Comparison of ENCODE assay signal across 1 cellular context in genomic region chr2:48316753-48317750, GRCh38.
A peak's percentile ranks its signal among the peaks of the same experiment; 100 is the strongest.
TF ChIP-seq lines count a peak whose summit lies in the region.

No MANE protein-coding gene starts in this region.

TF ChIP-seq in HepG2, 621 proteins besides CTCF, POLR2A, EP300 and RAD21 (continued from another document and continues in another):
- TF ChIP-seq, protein P1, sequence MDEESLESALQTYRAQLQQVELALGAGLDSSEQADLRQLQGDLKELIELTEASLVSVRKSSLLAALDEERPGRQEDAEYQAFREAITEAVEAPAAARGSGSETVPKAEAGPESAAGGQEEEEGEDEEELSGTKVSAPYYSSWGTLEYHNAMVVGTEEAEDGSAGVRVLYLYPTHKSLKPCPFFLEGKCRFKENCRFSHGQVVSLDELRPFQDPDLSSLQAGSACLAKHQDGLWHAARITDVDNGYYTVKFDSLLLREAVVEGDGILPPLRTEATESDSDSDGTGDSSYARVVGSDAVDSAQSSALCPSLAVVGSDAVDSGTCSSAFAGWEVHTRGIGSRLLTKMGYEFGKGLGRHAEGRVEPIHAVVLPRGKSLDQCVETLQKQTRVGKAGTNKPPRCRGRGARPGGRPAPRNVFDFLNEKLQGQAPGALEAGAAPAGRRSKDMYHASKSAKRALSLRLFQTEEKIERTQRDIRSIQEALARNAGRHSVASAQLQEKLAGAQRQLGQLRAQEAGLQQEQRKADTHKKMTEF (CRISPR knock-in tag; IDR thresholded peaks at IDR 0.05) = no peak
- no peak for TF ChIP-seq FOXK2 (IDR thresholded peaks at IDR 0.05)
- TF ChIP-seq, protein P2, sequence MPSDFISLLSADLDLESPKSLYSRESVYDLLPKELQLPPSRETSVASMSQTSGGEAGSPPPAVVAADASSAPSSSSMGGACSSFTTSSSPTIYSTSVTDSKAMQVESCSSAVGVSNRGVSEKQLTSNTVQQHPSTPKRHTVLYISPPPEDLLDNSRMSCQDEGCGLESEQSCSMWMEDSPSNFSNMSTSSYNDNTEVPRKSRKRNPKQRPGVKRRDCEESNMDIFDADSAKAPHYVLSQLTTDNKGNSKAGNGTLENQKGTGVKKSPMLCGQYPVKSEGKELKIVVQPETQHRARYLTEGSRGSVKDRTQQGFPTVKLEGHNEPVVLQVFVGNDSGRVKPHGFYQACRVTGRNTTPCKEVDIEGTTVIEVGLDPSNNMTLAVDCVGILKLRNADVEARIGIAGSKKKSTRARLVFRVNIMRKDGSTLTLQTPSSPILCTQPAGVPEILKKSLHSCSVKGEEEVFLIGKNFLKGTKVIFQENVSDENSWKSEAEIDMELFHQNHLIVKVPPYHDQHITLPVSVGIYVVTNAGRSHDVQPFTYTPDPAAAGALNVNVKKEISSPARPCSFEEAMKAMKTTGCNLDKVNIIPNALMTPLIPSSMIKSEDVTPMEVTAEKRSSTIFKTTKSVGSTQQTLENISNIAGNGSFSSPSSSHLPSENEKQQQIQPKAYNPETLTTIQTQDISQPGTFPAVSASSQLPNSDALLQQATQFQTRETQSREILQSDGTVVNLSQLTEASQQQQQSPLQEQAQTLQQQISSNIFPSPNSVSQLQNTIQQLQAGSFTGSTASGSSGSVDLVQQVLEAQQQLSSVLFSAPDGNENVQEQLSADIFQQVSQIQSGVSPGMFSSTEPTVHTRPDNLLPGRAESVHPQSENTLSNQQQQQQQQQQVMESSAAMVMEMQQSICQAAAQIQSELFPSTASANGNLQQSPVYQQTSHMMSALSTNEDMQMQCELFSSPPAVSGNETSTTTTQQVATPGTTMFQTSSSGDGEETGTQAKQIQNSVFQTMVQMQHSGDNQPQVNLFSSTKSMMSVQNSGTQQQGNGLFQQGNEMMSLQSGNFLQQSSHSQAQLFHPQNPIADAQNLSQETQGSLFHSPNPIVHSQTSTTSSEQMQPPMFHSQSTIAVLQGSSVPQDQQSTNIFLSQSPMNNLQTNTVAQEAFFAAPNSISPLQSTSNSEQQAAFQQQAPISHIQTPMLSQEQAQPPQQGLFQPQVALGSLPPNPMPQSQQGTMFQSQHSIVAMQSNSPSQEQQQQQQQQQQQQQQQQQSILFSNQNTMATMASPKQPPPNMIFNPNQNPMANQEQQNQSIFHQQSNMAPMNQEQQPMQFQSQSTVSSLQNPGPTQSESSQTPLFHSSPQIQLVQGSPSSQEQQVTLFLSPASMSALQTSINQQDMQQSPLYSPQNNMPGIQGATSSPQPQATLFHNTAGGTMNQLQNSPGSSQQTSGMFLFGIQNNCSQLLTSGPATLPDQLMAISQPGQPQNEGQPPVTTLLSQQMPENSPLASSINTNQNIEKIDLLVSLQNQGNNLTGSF (CRISPR knock-in tag; IDR thresholded peaks at IDR 0.05) = no peak
- no peak for TF ChIP-seq ZNF850 (CRISPR knock-in tag; conservative IDR thresholded peaks at IDR 0.05)
- TF ChIP-seq RCOR2 (CRISPR knock-in tag; IDR thresholded peaks at IDR 0.05) = peak; percentile 63; the same call in 1 of the 2 replicates
- TF ChIP-seq ZNF225 (CRISPR knock-in tag; IDR thresholded peaks at IDR 0.05) = no peak
- no peak for TF ChIP-seq KLF9 (CRISPR knock-in tag; IDR thresholded peaks at IDR 0.05; ENCODE audit: low read depth)
- TF ChIP-seq, protein P3, sequence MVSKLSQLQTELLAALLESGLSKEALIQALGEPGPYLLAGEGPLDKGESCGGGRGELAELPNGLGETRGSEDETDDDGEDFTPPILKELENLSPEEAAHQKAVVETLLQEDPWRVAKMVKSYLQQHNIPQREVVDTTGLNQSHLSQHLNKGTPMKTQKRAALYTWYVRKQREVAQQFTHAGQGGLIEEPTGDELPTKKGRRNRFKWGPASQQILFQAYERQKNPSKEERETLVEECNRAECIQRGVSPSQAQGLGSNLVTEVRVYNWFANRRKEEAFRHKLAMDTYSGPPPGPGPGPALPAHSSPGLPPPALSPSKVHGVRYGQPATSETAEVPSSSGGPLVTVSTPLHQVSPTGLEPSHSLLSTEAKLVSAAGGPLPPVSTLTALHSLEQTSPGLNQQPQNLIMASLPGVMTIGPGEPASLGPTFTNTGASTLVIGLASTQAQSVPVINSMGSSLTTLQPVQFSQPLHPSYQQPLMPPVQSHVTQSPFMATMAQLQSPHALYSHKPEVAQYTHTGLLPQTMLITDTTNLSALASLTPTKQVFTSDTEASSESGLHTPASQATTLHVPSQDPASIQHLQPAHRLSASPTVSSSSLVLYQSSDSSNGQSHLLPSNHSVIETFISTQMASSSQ (IDR thresholded peaks at IDR 0.05; ENCODE audit: low read depth) = no peak
- TF ChIP-seq, protein P3 (CRISPR knock-in tag; IDR thresholded peaks at IDR 0.05; ENCODE audit: borderline replicate concordance) = no peak
- TF ChIP-seq ZXDC (CRISPR knock-in tag; IDR thresholded peaks at IDR 0.05) = no peak
- TF ChIP-seq REST (IDR thresholded peaks at IDR 0.05; ENCODE audit: borderline replicate concordance in 1 of 2, low read depth in 1 of 2, low read length in 2 of 2) = no peak
- TF ChIP-seq KLF6 (CRISPR knock-in tag; IDR thresholded peaks at IDR 0.05) = no peak
- no peak for TF ChIP-seq ZFP36L1 (CRISPR knock-in tag; IDR thresholded peaks at IDR 0.05)
- peak; percentile 68 for TF ChIP-seq ZMYM4 (CRISPR knock-in tag; IDR thresholded peaks at IDR 0.05)
- TF ChIP-seq, protein P4, sequence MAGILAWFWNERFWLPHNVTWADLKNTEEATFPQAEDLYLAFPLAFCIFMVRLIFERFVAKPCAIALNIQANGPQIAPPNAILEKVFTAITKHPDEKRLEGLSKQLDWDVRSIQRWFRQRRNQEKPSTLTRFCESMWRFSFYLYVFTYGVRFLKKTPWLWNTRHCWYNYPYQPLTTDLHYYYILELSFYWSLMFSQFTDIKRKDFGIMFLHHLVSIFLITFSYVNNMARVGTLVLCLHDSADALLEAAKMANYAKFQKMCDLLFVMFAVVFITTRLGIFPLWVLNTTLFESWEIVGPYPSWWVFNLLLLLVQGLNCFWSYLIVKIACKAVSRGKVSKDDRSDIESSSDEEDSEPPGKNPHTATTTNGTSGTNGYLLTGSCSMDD (CRISPR knock-in tag; IDR thresholded peaks at IDR 0.05) = no peak
- TF ChIP-seq PAWR (CRISPR knock-in tag; IDR thresholded peaks at IDR 0.05; ENCODE audit: borderline replicate concordance) = no peak
- TF ChIP-seq ARNT2 (CRISPR knock-in tag; IDR thresholded peaks at IDR 0.05; ENCODE audit: low read depth) = no peak
- TF ChIP-seq, protein P5, sequence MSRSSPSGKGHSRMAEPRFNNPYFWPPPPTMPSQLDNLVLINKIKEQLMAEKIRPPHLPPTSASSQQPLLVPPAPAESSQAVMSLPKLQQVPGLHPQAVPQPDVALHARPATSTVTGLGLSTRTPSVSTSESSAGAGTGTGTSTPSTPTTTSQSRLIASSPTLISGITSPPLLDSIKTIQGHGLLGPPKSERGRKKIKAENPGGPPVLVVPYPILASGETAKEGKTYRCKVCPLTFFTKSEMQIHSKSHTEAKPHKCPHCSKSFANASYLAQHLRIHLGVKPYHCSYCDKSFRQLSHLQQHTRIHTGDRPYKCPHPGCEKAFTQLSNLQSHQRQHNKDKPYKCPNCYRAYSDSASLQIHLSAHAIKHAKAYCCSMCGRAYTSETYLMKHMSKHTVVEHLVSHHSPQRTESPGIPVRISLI (CRISPR knock-in tag; IDR thresholded peaks at IDR 0.05; ENCODE audit: borderline replicate concordance) = no peak; the same call in 1 of the 2 replicates
- no peak for TF ChIP-seq ETS1 (CRISPR knock-in tag; IDR thresholded peaks at IDR 0.05)
- no peak for TF ChIP-seq HOXA3 (CRISPR knock-in tag; IDR thresholded peaks at IDR 0.05)
- TF ChIP-seq ZNF546 (CRISPR knock-in tag; conservative IDR thresholded peaks at IDR 0.05) = no peak
- TF ChIP-seq MIER3 (CRISPR knock-in tag; IDR thresholded peaks at IDR 0.05; ENCODE audit: borderline replicate concordance) = 0 out of 2 replicates have a peak, but pooled peaks have one; percentile 11
- no peak for TF ChIP-seq MIER2 (CRISPR knock-in tag; IDR thresholded peaks at IDR 0.05)
- no peak for TF ChIP-seq DPF2 (CRISPR knock-in tag; IDR thresholded peaks at IDR 0.05; ENCODE audit: borderline replicate concordance, low read depth)
- TF ChIP-seq GFI1 (CRISPR knock-in tag; IDR thresholded peaks at IDR 0.05; ENCODE audit: borderline replicate concordance) = no peak
- TF ChIP-seq DMAP1 (CRISPR knock-in tag; IDR thresholded peaks at IDR 0.05) = no peak
- TF ChIP-seq SMAD3 (CRISPR knock-in tag; IDR thresholded peaks at IDR 0.05) = no peak
- no peak for TF ChIP-seq SRSF1 (optimal IDR thresholded peaks at IDR 0.05; ENCODE audit: low read depth, low read length)
- no peak for TF ChIP-seq ZFAT (CRISPR knock-in tag; conservative IDR thresholded peaks at IDR 0.05)
- TF ChIP-seq MYPOP (CRISPR knock-in tag; IDR thresholded peaks at IDR 0.05) = no peak
